ENCODE assay signal across 1 cellular context in genomic region chr22:33025675-33026074, GRCh38.
TF ChIP-seq lines count a peak whose summit lies in the region.

No MANE protein-coding gene starts in this region.

TF ChIP-seq in WTC11, 78 proteins besides CTCF, POLR2A, EP300 and RAD21 (continued from another document):
- no peak for TF ChIP-seq ZNF232 (CRISPR knock-in tag; IDR thresholded peaks at IDR 0.05)
- no peak for TF ChIP-seq ZBTB21 (CRISPR knock-in tag; IDR thresholded peaks at IDR 0.05; ENCODE audit: borderline replicate concordance)
